8 cellular contexts compared by ENCODE assay signal in the genomic region with DNA sequence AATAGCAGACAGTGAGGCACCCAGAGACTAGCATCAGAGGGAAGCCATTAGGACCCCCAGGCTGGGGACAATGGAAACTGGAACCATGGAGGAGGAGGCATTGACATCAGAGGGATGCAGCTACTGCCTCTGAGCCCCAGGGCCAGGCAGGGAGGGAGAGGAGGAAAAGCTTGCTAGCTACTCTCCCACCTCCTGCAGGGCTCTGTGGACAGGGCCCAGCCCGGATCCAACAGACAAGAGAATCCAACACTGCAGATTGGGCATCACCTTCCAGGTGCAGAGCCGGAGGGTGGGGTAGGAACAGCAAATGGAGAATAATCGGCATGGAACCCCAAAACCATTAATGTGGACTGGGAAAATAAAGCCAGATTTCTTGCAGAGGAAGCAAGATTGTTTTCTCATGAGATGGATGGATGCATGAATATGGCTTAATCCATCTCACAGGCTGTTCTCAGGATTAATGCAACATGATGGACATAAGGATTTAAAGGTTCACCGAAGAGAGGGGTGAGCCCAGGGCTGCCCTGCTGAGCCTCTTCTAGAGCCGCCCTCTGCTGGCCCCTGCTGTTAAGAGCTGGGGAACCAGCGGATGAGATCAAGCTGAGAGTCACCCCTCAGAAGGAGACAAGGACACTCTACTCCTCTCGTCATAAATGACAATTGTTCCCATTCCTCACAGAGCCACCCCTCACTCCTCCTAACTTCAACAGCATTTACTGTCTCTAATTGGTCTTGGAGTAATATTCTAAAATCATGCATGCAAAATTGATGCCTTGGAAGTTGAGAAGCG. TPM values are rescaled to one million over a fixed set of nuclear protein-coding genes. Genes with fewer than 3 reads are reported as not detected.
A peak's percentile ranks its signal among the peaks of the same experiment; 100 is the strongest.
DNase-seq lines count a peak whose midpoint lies in the region; ATAC-seq, FAIRE-seq and TF ChIP-seq lines count a peak whose summit lies in the region.

No MANE protein-coding gene starts in this region.

- H3K36me3 ChIP-seq in Loucy (ENCODE audit: insufficient read depth, low read length) (no peaks in the 10 kb centered on the region), astrocyte (ENCODE audit: insufficient read depth, low read length) (no peaks in the 10 kb centered on the region), mesenchymal stem cell (ENCODE audit: control insufficient read depth in 1 of 2, insufficient read depth in 2 of 2, low read depth in 1 of 2, low read length in 2 of 2) (no peaks in the 10 kb centered on the region), tibial artery (no peaks in the 10 kb centered on the region)

- H3F3A ChIP-seq in Loucy (ENCODE audit: low read depth), result no peaks in the 10 kb centered on the region

- H4K20me1 ChIP-seq in Loucy (ENCODE audit: insufficient read depth, low read length, poor library complexity, severe bottlenecking) (no peaks in the 10 kb centered on the region), astrocyte (ENCODE audit: insufficient read depth, low read length) (no peaks in the 10 kb centered on the region)

- no peak overlapping the region for H3K4ac ChIP-seq in mesenchymal stem cell (ENCODE audit: low read depth in 1 of 2, low read length in 2 of 2)

- H3K4me1 Mint-ChIP-seq in astrocyte (ENCODE audit: low read depth, unreplicated experiment), result peaks cover 34% of the 10 kb centered on the region

- no peak for FAIRE-seq in astrocyte (lab: Jason Lieb, UNC)

- no peaks in the 10 kb centered on the region for H3K9me3 Mint-ChIP-seq in astrocyte (ENCODE audit: unreplicated experiment)

- H2AFZ ChIP-seq in Loucy (ENCODE audit: low read length) (no peak overlapping the region), astrocyte (ENCODE audit: low read depth, low read length) (peak overlapping the region; percentile 38), mesenchymal stem cell (ENCODE audit: low read depth, low read length) (no peak overlapping the region)

- 77% methylated on average over 7 of the region's 8 CpGs for WGBS in mesenchymal stem cell

- H3K27ac ChIP-seq in astrocyte (ENCODE audit: low read depth, low read length), result no peak overlapping the region
- H3K27ac ChIP-seq in mesenchymal stem cell (ENCODE audit: low read length, poor library complexity, severe bottlenecking), result no peak overlapping the region
- no peak overlapping the region for H3K27ac ChIP-seq in tibial artery

- no peaks in the 10 kb centered on the region for H3K27me3 ChIP-seq in Loucy (ENCODE audit: insufficient read depth, low read length, poor library complexity, severe bottlenecking)
- H3K27me3 ChIP-seq in astrocyte (ENCODE audit: insufficient read depth, low read length), result no peaks in the 10 kb centered on the region
- H3K27me3 ChIP-seq in mesenchymal stem cell (ENCODE audit: control insufficient read depth in 1 of 2, insufficient read depth in 1 of 2, low read length in 2 of 2), result no peaks in the 10 kb centered on the region
- H3K27me3 ChIP-seq in tibial artery, result no peaks in the 10 kb centered on the region

- H3K9me2 ChIP-seq in Loucy (replicated peaks; ENCODE audit: low read depth, low read length), result no peaks in the 10 kb centered on the region

- DNase-seq in Daoy (ENCODE audit: low read depth) (peak; percentile 15), astrocyte (ENCODE audit: low read depth) (no peak), mesenchymal stem cell (peak; percentile 28), tibial artery (no peak), epidermal melanocyte (ENCODE audit: insufficient read length, low spot score) (no peak), LoVo (ENCODE audit: low spot score) (no peak)

- peak overlapping the region; percentile 67 for H4K91ac ChIP-seq in mesenchymal stem cell (ENCODE audit: low read length)

- no peak overlapping the region for H3K14ac ChIP-seq in mesenchymal stem cell (ENCODE audit: low read length in 2 of 2)

- no peaks in the 10 kb centered on the region for H3K4me1 ChIP-seq in Loucy (ENCODE audit: insufficient read depth, low read length, poor library complexity, severe bottlenecking)
- peaks cover 33% of the 10 kb centered on the region for H3K4me1 ChIP-seq in astrocyte (ENCODE audit: insufficient read depth, low read length)
- peaks cover 10% of the 10 kb centered on the region for H3K4me1 ChIP-seq in mesenchymal stem cell (ENCODE audit: control insufficient read depth, insufficient read depth, low read depth, low read length)
- H3K4me1 ChIP-seq in tibial artery, result no peaks in the 10 kb centered on the region

- no peak overlapping the region for H3K4me2 ChIP-seq in Loucy (ENCODE audit: low read depth, low read length, poor library complexity, severe bottlenecking)
- no peak overlapping the region for H3K4me2 ChIP-seq in astrocyte (ENCODE audit: low read length)
- H3K4me2 ChIP-seq in mesenchymal stem cell (ENCODE audit: low read length, poor library complexity, severe bottlenecking), result no peak overlapping the region

- H2BK15ac ChIP-seq in mesenchymal stem cell (ENCODE audit: low read depth, poor library complexity, severe bottlenecking), result peak overlapping the region; percentile 57

- H3K27ac Mint-ChIP-seq in astrocyte (ENCODE audit: unreplicated experiment), result no peak overlapping the region

- no peak overlapping the region for H2BK120ac ChIP-seq in mesenchymal stem cell (ENCODE audit: low read depth, low read length)

- no peak overlapping the region for H3K4me3 ChIP-seq in Loucy (ENCODE audit: low read length, poor library complexity, severe bottlenecking)
- no peak overlapping the region for H3K4me3 ChIP-seq in astrocyte (ENCODE audit: insufficient read depth, low read depth, low read length)
- no peak overlapping the region for H3K4me3 ChIP-seq in mesenchymal stem cell (ENCODE audit: insufficient read depth in 1 of 2, low read depth in 1 of 2, low read length in 2 of 2)
- no peak overlapping the region for H3K4me3 ChIP-seq in tibial artery

- H2BK12ac ChIP-seq in mesenchymal stem cell (ENCODE audit: low read length in 2 of 2), result no peak overlapping the region

- no peak overlapping the region for H3K4me3 Mint-ChIP-seq in astrocyte (ENCODE audit: unreplicated experiment)

- no peak overlapping the region for H3K18ac ChIP-seq in mesenchymal stem cell (ENCODE audit: low read depth in 1 of 2, low read length in 2 of 2)

- no peak overlapping the region for H2BK5ac ChIP-seq in mesenchymal stem cell (ENCODE audit: low read depth, low read length, poor library complexity, severe bottlenecking)

- no peak overlapping the region for H3K23ac ChIP-seq in mesenchymal stem cell (ENCODE audit: low read length in 2 of 2)

- peak; percentile 49 for TF ChIP-seq CTCF in Loucy (conservative IDR thresholded peaks at IDR 0.05; ENCODE audit: low read length)
- peak; percentile 19 for TF ChIP-seq CTCF in astrocyte (IDR thresholded peaks at IDR 0.05; ENCODE audit: insufficient read depth, low read depth, low read length)
- no peak for TF ChIP-seq CTCF in tibial artery (IDR thresholded peaks at IDR 0.05)

- H3K27me3 Mint-ChIP-seq in astrocyte (ENCODE audit: low read depth, unreplicated experiment), result no peaks in the 10 kb centered on the region

- ATAC-seq in GM21367 (IDR thresholded peaks at IDR 0.05; ENCODE audit: unreplicated experiment), result no peak

- H2AK5ac ChIP-seq in mesenchymal stem cell (ENCODE audit: low read length, severe bottlenecking), result peak overlapping the region; percentile 44

- no peaks in the 10 kb centered on the region for H3K36me3 Mint-ChIP-seq in astrocyte (ENCODE audit: low read depth, unreplicated experiment)

- H3K79me1 ChIP-seq in mesenchymal stem cell (replicated peaks; ENCODE audit: low read length, poor library complexity, severe bottlenecking), result no peaks in the 10 kb centered on the region

- H3K9ac ChIP-seq in Loucy (ENCODE audit: low read depth, low read length, poor library complexity, severe bottlenecking), result no peak overlapping the region
- no peak overlapping the region for H3K9ac ChIP-seq in astrocyte (ENCODE audit: low read length)
- no peak overlapping the region for H3K9ac ChIP-seq in mesenchymal stem cell (ENCODE audit: low read length)

- H3K79me2 ChIP-seq in Loucy (ENCODE audit: insufficient read depth, low read length) (no peaks in the 10 kb centered on the region), astrocyte (ENCODE audit: insufficient read depth, low read length) (no peaks in the 10 kb centered on the region)

- intact Hi-C loops in tibial artery (cut with DNase I; ENCODE audit: low total_unique reads), result no loop called here

- H4K8ac ChIP-seq in mesenchymal stem cell (ENCODE audit: low read length), result no peak overlapping the region

- no peaks in the 10 kb centered on the region for H3K9me3 ChIP-seq in Loucy (ENCODE audit: insufficient read depth, low read depth, low read length)
- H3K9me3 ChIP-seq in astrocyte (ENCODE audit: insufficient read depth, low read depth, low read length), result no peaks in the 10 kb centered on the region
- H3K9me3 ChIP-seq in mesenchymal stem cell (ENCODE audit: control insufficient read depth, low read length), result no peaks in the 10 kb centered on the region
- no peaks in the 10 kb centered on the region for H3K9me3 ChIP-seq in tibial artery

RNA-seq across cellular contexts. Expression of a gene that starts 48.8 kb away (rescaled TPM):
- 0.06 TPM in 1 of 2 replicates, not detected in the other for total RNA-seq in Daoy (2014; rRNA removed; shearing (Covaris generic))
- total RNA-seq in astrocyte, result not detected in 2 replicates
- 0.01 TPM for polyA plus RNA-seq in mesenchymal stem cell (2013, experiment 1 of 2)
- not detected for polyA plus RNA-seq in mesenchymal stem cell (2013, experiment 2 of 2)

RNA-seq across cellular contexts. Expression of a gene that starts 56.6 kb away (rescaled TPM):
- total RNA-seq in Daoy (2014; rRNA removed; shearing (Covaris generic)), result 9.3 and 18.1 TPM in 2 replicates
- 38.6 and 41.0 TPM in 2 replicates for total RNA-seq in astrocyte
- polyA plus RNA-seq in mesenchymal stem cell (2013, experiment 1 of 2), result 15.4 TPM
- 16.3 TPM for polyA plus RNA-seq in mesenchymal stem cell (2013, experiment 2 of 2)

Comparison
In these comparisons a context has a peak if more than half of its experiments do, and no peak if none do; other contexts are left out.
1. DNase-seq: peak in Daoy (single experiment) and mesenchymal stem cell (single experiment); none in astrocyte (single experiment), tibial artery (0 of 2), epidermal melanocyte (single experiment) and LoVo (single experiment).
2. CTCF ChIP-seq: peak in Loucy (single experiment) and astrocyte (single experiment); none in tibial artery (0 of 2).